ENCODE assay signal across 16 cellular contexts in the genomic region with DNA sequence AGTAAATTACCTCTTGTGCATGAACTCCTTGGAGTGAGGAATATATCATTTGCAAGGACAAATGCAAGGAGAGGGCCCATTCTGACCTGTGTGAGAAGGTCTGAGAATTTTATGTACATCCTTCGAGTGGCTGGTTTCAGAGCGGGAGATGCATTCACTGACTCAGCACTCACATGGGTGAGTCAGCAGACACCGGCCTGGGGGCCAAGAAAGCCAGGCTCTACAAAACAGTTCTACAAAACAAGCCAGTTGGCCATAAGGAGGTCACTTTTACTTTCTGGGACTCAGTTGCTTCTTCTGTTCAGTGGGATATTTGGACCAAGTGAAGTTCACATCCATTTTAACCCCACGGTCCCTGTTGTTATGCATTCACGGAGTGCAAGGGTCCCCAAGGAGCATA. TPM values are rescaled to one million over a fixed set of nuclear protein-coding genes. Genes with fewer than 3 reads are reported as not detected.
DNase-seq lines count a peak whose midpoint lies in the region; ATAC-seq, FAIRE-seq and TF ChIP-seq lines count a peak whose summit lies in the region.
"Had no signal": no experiment of that assay in that cellular context is flagged by ENCODE, and none has a peak within 500 bp of the region (broad histone marks: within the 10 kb centered on the region; RNA-seq: fewer than 3 reads in every experiment).

No MANE protein-coding gene starts in this region.

- no peaks in the 10 kb centered on the region for H3K36me3 ChIP-seq in thyroid gland
- H3K36me3 ChIP-seq: gastrocnemius medialis, pancreas had no signal

- no peak for FAIRE-seq in A549 (lab: Jason Lieb, UNC)
- FAIRE-seq: pancreas had no signal

- POLR2A ChIA-PET in A549 (lab: Yijun Ruan, JAX): no interaction called here

- no peak for TF ChIP-seq CTCF in A549 (IDR thresholded peaks at IDR 0.05)
- no peak for TF ChIP-seq CTCF in HFF-Myc (IDR thresholded peaks at IDR 0.05; ENCODE audit: low read depth, low read length, missing control alignments)
- TF ChIP-seq CTCF in astrocyte of the cerebellum (IDR thresholded peaks at IDR 0.05; ENCODE audit: low read depth, low read length, missing control alignments): no peak
- TF ChIP-seq CTCF in fibroblast of villous mesenchyme (IDR thresholded peaks at IDR 0.05; ENCODE audit: insufficient read depth, low read depth, low read length): no peak
- no peak for TF ChIP-seq CTCF in thyroid gland (IDR thresholded peaks at IDR 0.05)

- no peak for DNase-seq in A549 (ENCODE audit: low read depth in 1 of 2, low spot score in 1 of 2)
- peak; percentile 10 for DNase-seq in HFF-Myc (ENCODE audit: extremely low read depth, low read depth)
- peak; percentile 29 for DNase-seq in astrocyte of the cerebellum (ENCODE audit: low read depth)
- peak; percentile 6 for DNase-seq in fibroblast of villous mesenchyme (ENCODE audit: low read depth)
- no peak for DNase-seq in stimulated activated CD4-positive, alpha-beta T cell treated with anti-CD3 and anti-CD28 coated beads, Interleukin-2, amount 100 ng/mL, for 24 hours
- DNase-seq in thyroid gland: no peak
- DNase-seq: activated naive CD8-positive, alpha-beta T cell treated with anti-CD3 and anti-CD28 coated beads, Interleukin-2, amount 10 ng/mL, durations not matched to agents 7 days and 5 days; dermis blood vessel endothelial cell; gastrocnemius medialis; mucosa of descending colon; NCI-H1092; pancreas; testis had no signal

- TF ChIP-seq RAD21 in A549 (conservative IDR thresholded peaks at IDR 0.05 in 1 of 2, IDR thresholded peaks at IDR 0.05 in 1 of 2): no peak

- ATAC-seq in A549 (no peak), HG02571 (IDR thresholded peaks at IDR 0.05; ENCODE audit: unreplicated experiment) (no peak), GM19035 (IDR thresholded peaks at IDR 0.05; ENCODE audit: unreplicated experiment) (no peak)
- ATAC-seq: gastrocnemius medialis, mucosa of descending colon, pancreas had no signal

- WGBS in A549 (ENCODE audit: missing lambda C conversion rate): 67% methylated on average over 5 of the region's 5 CpGs
- WGBS in thyroid gland, 2 donors: 90 to 94% methylated on average over 5 of the region's 5 CpGs

- no peak for TF ChIP-seq EP300 in A549 (IDR thresholded peaks at IDR 0.05)

- intact Hi-C loops in thyroid gland (cut with DNase I): no loop called here

- in situ Hi-C loops in astrocyte of the cerebellum (cut with HindIII; ENCODE audit: low sequenced_read_pairs): no loop called here

- TF ChIP-seq POLR2A in A549 (IDR thresholded peaks at IDR 0.05; ENCODE audit: low read length): no peak
- TF ChIP-seq POLR2A in thyroid gland (IDR thresholded peaks at IDR 0.05): no peak

- H3K4me2 ChIP-seq in A549: no peak overlapping the region

- no peaks in the 10 kb centered on the region for H3K27me3 ChIP-seq in thyroid gland
- H3K27me3 ChIP-seq: gastrocnemius medialis, pancreas, testis had no signal

- H3K27ac ChIP-seq in A549 (peak overlapping the region in 1 of 2 experiments; percentile 88; a peak in 3 of 6 replicates), thyroid gland (no peak overlapping the region)
- H3K27ac ChIP-seq: gastrocnemius medialis, pancreas, SK-N-MC, testis had no signal

- H3K9me3 ChIP-seq in A549: no peaks in the 10 kb centered on the region
- H3K9me3 ChIP-seq in thyroid gland: no peaks in the 10 kb centered on the region
- H3K9me3 ChIP-seq: gastrocnemius medialis, mucosa of descending colon, pancreas, testis had no signal

- H3K4me3 ChIP-seq in A549: no peak overlapping the region
- H3K4me3 ChIP-seq in HFF-Myc (replicated peaks; ENCODE audit: low read depth, low read length): no peak overlapping the region
- H3K4me3 ChIP-seq in astrocyte of the cerebellum (ENCODE audit: low read depth, low read length): no peak overlapping the region
- H3K4me3 ChIP-seq in fibroblast of villous mesenchyme (ENCODE audit: low read depth, low read length): no peak overlapping the region
- no peak overlapping the region for H3K4me3 ChIP-seq in thyroid gland (replicated peaks in 1 of 3)
- H3K4me3 ChIP-seq: gastrocnemius medialis, mucosa of descending colon, pancreas, SK-N-MC, testis had no signal

- H3K4me1 ChIP-seq in A549: peaks cover 41% of the 10 kb centered on the region
- H3K4me1 ChIP-seq in thyroid gland: peaks cover 0 to 11% of the 10 kb centered on the region in 2 donors
- H3K4me1 ChIP-seq: gastrocnemius medialis, pancreas, testis had no signal

- CTCF ChIA-PET in A549 (lab: Yijun Ruan, JAX): interaction anchor here (0.8 kb wide), 1 partner anchor 14 kb away, joined by 3 read pairs; no protein-coding TSS in a partner anchor

TF ChIP-seq in A549, 52 proteins besides CTCF, POLR2A, EP300 and RAD21:
- no peak for TF ChIP-seq EHMT2 (IDR thresholded peaks at IDR 0.05; ENCODE audit: low read depth)
- TF ChIP-seq MAFK (IDR thresholded peaks at IDR 0.05; ENCODE audit: partially characterized antibody): peak; percentile 81
- no peak for TF ChIP-seq FOSL2 (IDR thresholded peaks at IDR 0.05)
- TF ChIP-seq FOSL2 (CRISPR knock-in tag; IDR thresholded peaks at IDR 0.05): peak; percentile 37; the same call in 1 of the 2 replicates
- TF ChIP-seq, protein P1, sequence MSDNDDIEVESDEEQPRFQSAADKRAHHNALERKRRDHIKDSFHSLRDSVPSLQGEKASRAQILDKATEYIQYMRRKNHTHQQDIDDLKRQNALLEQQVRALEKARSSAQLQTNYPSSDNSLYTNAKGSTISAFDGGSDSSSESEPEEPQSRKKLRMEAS (IDR thresholded peaks at IDR 0.05): peak; percentile 74
- TF ChIP-seq, protein P2, sequence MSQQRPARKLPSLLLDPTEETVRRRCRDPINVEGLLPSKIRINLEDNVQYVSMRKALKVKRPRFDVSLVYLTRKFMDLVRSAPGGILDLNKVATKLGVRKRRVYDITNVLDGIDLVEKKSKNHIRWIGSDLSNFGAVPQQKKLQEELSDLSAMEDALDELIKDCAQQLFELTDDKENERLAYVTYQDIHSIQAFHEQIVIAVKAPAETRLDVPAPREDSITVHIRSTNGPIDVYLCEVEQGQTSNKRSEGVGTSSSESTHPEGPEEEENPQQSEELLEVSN (IDR thresholded peaks at IDR 0.05; ENCODE audit: borderline replicate concordance, low read depth): peak; percentile 86
- TF ChIP-seq ZNF302 (CRISPR knock-in tag; IDR thresholded peaks at IDR 0.05): no peak
- no peak for TF ChIP-seq BHLHE40 (IDR thresholded peaks at IDR 0.05; ENCODE audit: low read depth, low read length)

RNA-seq across cellular contexts. Expression of a gene that starts 35.2 kb away (rescaled TPM):
- 9.7 and 13.4 TPM in 2 replicates for polyA plus RNA-seq in A549 (2011; rRNA removed)
- polyA plus RNA-seq in A549 (2012; cell fraction: cytosol; rRNA removed): 14.1 and 17.9 TPM in 2 replicates
- 32.4 and 41.7 TPM in 2 replicates for polyA plus RNA-seq in A549 (2012; cell fraction: nucleus; rRNA removed)
- 13.0 to 18.9 TPM (median 13.6 TPM) in 3 replicates for polyA plus RNA-seq in A549 (2017; fragmentation: RNase III; extraction: RNeasy Plus Mini Kit Qiagen cat#74134 plus additional on column Dnase treatment)
- 6.5 and 10.8 TPM in 2 replicates for polyA minus RNA-seq in A549 (2011; rRNA and poly(A)+ RNA removed)
- under 0.01 and 0.43 TPM in 2 replicates for total RNA-seq in fibroblast of villous mesenchyme
- 10 to 100 TPM; 11.8 to 24.2 (median 16.3) TPM for total RNA-seq in thyroid gland
- total RNA-seq: activated naive CD8-positive, alpha-beta T cell treated with anti-CD3 and anti-CD28 coated beads, Interleukin-2, amount 10 ng/mL, durations not matched to agents 7 days and 5 days had no signal

Comparison
In these comparisons a context has a peak if more than half of its experiments do, and no peak if none do; other contexts are left out.
1. DNase-seq: peak in HFF-Myc (single experiment), astrocyte of the cerebellum (single experiment) and fibroblast of villous mesenchyme (single experiment); none in A549 (0 of 2), stimulated activated CD4-positive, alpha-beta T cell treated with anti-CD3 and anti-CD28 coated beads, Interleukin-2, amount 100 ng/mL, for 24 hours (0 of 2) and thyroid gland (0 of 2).